25 cellular contexts compared by ENCODE assay signal in genomic region chr1:224799083-224799482, GRCh38.
"Had no signal": no experiment of that assay in that cellular context is flagged by ENCODE, and none has a peak within 500 bp of the region (broad histone marks: within the 10 kb centered on the region; RNA-seq: fewer than 3 reads in every experiment).

No MANE protein-coding gene starts in this region.

- H3K36me3 ChIP-seq: ascending aorta, heart left ventricle, pancreas, prostate gland, sigmoid colon, uterus had no signal

- ATAC-seq: esophagus mucosa; foreskin keratinocyte; heart left ventricle; naive thymus-derived CD4-positive, alpha-beta T cell; pancreas; stimulated activated effector memory CD8-positive, alpha-beta T cell treated with anti-CD3 and anti-CD28 coated beads, Interleukin-12 subunit alpha, Interleukin-12 subunit beta, amount 100 ng/mL, for 72 hours; stimulated activated naive CD8-positive, alpha-beta T cell treated with anti-CD3 and anti-CD28 coated beads, Interleukin-15, amount 100 ng/mL, for 72 hours had no signal

- DNase-seq: activated CD4-positive, alpha-beta memory T cell treated with anti-CD3 and anti-CD28 coated beads for 36 hours; activated CD4-positive, alpha-beta T cell treated with anti-CD3 and anti-CD28 coated beads, Interleukin-2, amount 10 ng/mL, durations not matched to agents 24 days and 14 days; activated CD4-positive, CD25-positive, alpha-beta regulatory T cell treated with anti-CD3 and anti-CD28 coated beads, Interleukin-2, amount 50 U/mL, for 72 hours; activated CD8-positive, alpha-beta memory T cell treated with anti-CD3 and anti-CD28 coated beads, Interleukin-2, amount 50 U/mL, for 4 hours; activated gamma-delta T cell; activated naive CD4-positive, alpha-beta T cell treated with anti-CD3 and anti-CD28 coated beads, Interleukin-2, amount 10 ng/mL, durations not matched to agents 7 days and 5 days; activated naive CD8-positive, alpha-beta T cell treated with anti-CD3 and anti-CD28 coated beads, Interleukin-2, amount 10 ng/mL, durations not matched to agents 7 days and 5 days; activated T-cell treated with anti-CD3 and anti-CD28 coated beads, Interleukin-2, amount 50 U/mL, for 1 hour; foreskin keratinocyte; heart left ventricle; hypothalamus; immature natural killer cell; kidney; naive thymus-derived CD4-positive, alpha-beta T cell; pancreas; sigmoid colon; small intestine; stimulated activated CD4-positive, alpha-beta T cell treated with anti-CD3 and anti-CD28 coated beads, Interleukin-4, amount 100 ng/mL, for 24 hours; stimulated activated naive CD8-positive, alpha-beta T cell treated with anti-CD3 and anti-CD28 coated beads, Interleukin-15, amount 100 ng/mL, for 72 hours; substantia nigra; uterus had no signal

- H3K27ac ChIP-seq: ascending aorta, foreskin keratinocyte, heart left ventricle, pancreas, prostate gland, sigmoid colon, uterus had no signal

- H3K4me1 ChIP-seq: ascending aorta, foreskin keratinocyte, heart left ventricle, pancreas, prostate gland, sigmoid colon, uterus had no signal

- H3K9me3 ChIP-seq: ascending aorta, heart left ventricle, pancreas, prostate gland, sigmoid colon, uterus had no signal

- H3K4me3 ChIP-seq: ascending aorta, heart left ventricle, pancreas, prostate gland, sigmoid colon, uterus had no signal

- H3K27me3 ChIP-seq: ascending aorta, foreskin keratinocyte, heart left ventricle, pancreas, sigmoid colon, uterus had no signal
